In genomic region chr15:63277044-63277892, GRCh38 we compare ENCODE assay signal across 1 cellular context.
A peak's percentile ranks its signal among the peaks of the same experiment; 100 is the strongest.
TF ChIP-seq lines count a peak whose summit lies in the region.

Gene APH1B, plus strand, starts transcription at chr15:63277605. Its CDS starts 19 bp downstream, at chr15:63277624.

TF ChIP-seq in GM12878, 131 proteins besides CTCF, POLR2A, EP300 and RAD21 (continued from another document and continues in another):
- no peak for TF ChIP-seq EZH2 (IDR thresholded peaks at IDR 0.05; ENCODE audit: borderline replicate concordance, control insufficient read depth, low read depth, low read length)
- TF ChIP-seq TCF12 (IDR thresholded peaks at IDR 0.05; ENCODE audit: low read depth, low read length): no peak
- no peak for TF ChIP-seq SP1 (IDR thresholded peaks at IDR 0.05; ENCODE audit: low read depth, low read length)
- TF ChIP-seq FOS (IDR thresholded peaks at IDR 0.05; ENCODE audit: borderline replicate concordance, extremely low read depth, insufficient read length): no peak
- no peak for TF ChIP-seq KLF5 (IDR thresholded peaks at IDR 0.05; ENCODE audit: partially characterized antibody)
- TF ChIP-seq ZNF217 (IDR thresholded peaks at IDR 0.05): no peak
- peak; percentile 44 for TF ChIP-seq LARP7 (IDR thresholded peaks at IDR 0.05)
- no peak for TF ChIP-seq JUNB (IDR thresholded peaks at IDR 0.05)
- no peak for TF ChIP-seq MYC (IDR thresholded peaks at IDR 0.05; ENCODE audit: insufficient read depth, insufficient read length, insufficient replicate concordance, low read length, severe bottlenecking)
- TF ChIP-seq RAD51 (IDR thresholded peaks at IDR 0.05): no peak
- TF ChIP-seq IKZF1 (conservative IDR thresholded peaks at IDR 0.05): peak; percentile 22; the same call in 1 of the 2 replicates
- TF ChIP-seq NRF1 (conservative IDR thresholded peaks at IDR 0.05; ENCODE audit: low read depth, low read length): no peak
- TF ChIP-seq ZZZ3 (IDR thresholded peaks at IDR 0.05; ENCODE audit: control insufficient read depth, insufficient read length, low read depth): no peak
- no peak for TF ChIP-seq MAX (IDR thresholded peaks at IDR 0.05; ENCODE audit: low read depth, low read length)
- no peak for TF ChIP-seq SKIL (IDR thresholded peaks at IDR 0.05; ENCODE audit: low read depth, poor library complexity, severe bottlenecking)
- TF ChIP-seq HDAC2 (IDR thresholded peaks at IDR 0.05): no peak
- TF ChIP-seq SUPT20H (IDR thresholded peaks at IDR 0.05; ENCODE audit: borderline replicate concordance, control insufficient read depth, low read depth, low read length): no peak
- TF ChIP-seq TBL1XR1 (IDR thresholded peaks at IDR 0.05; ENCODE audit: low read depth, low read length): no peak
- TF ChIP-seq MEF2A (IDR thresholded peaks at IDR 0.05; ENCODE audit: insufficient read depth, low read depth, low read length): no peak
- TF ChIP-seq HSF1 (IDR thresholded peaks at IDR 0.05; ENCODE audit: low read depth, low read length): no peak
- TF ChIP-seq RFX5 (IDR thresholded peaks at IDR 0.05; ENCODE audit: low read depth, low read length): no peak
- peak in 1 of 2 experiments; percentile 20; a peak in 2 of 4 replicates for TF ChIP-seq BHLHE40 (IDR thresholded peaks at IDR 0.05; ENCODE audit: borderline replicate concordance in 1 of 2, low read depth in 2 of 2, low read length in 1 of 2)
- peak; percentile 32; the same call in 1 of the 2 replicates for TF ChIP-seq DPF2 (IDR thresholded peaks at IDR 0.05)
- TF ChIP-seq IRF5 (IDR thresholded peaks at IDR 0.05; ENCODE audit: borderline replicate concordance): no peak
- no peak for TF ChIP-seq MEF2B (IDR thresholded peaks at IDR 0.05; ENCODE audit: partially characterized antibody, poor library complexity, severe bottlenecking)
- no peak for TF ChIP-seq REST (IDR thresholded peaks at IDR 0.05; ENCODE audit: low read depth, low read length)
- TF ChIP-seq E4F1 (IDR thresholded peaks at IDR 0.05; ENCODE audit: borderline replicate concordance, partially characterized antibody): no peak
- no peak for TF ChIP-seq RCOR1 (conservative IDR thresholded peaks at IDR 0.05; ENCODE audit: low read depth, low read length)
- no peak for TF ChIP-seq TARDBP (IDR thresholded peaks at IDR 0.05; ENCODE audit: borderline replicate concordance)
- no peak for TF ChIP-seq STAT1 (conservative IDR thresholded peaks at IDR 0.05)
- no peak for TF ChIP-seq MXI1 (IDR thresholded peaks at IDR 0.05; ENCODE audit: low read depth, low read length)
- no peak for TF ChIP-seq ATF7 (IDR thresholded peaks at IDR 0.05; ENCODE audit: low read depth)
- peak; percentile 61 for TF ChIP-seq RUNX3 (IDR thresholded peaks at IDR 0.05; ENCODE audit: low read length)
- no peak for TF ChIP-seq ZBTB33 (IDR thresholded peaks at IDR 0.05)
- no peak for TF ChIP-seq ZNF622 (IDR thresholded peaks at IDR 0.05)
- TF ChIP-seq CBFB (IDR thresholded peaks at IDR 0.05; ENCODE audit: low read depth): no peak
- no peak for TF ChIP-seq CEBPZ (IDR thresholded peaks at IDR 0.05; ENCODE audit: low read depth, low read length)
- TF ChIP-seq SMARCA5 (IDR thresholded peaks at IDR 0.05): peak; percentile 36; the same call in 1 of the 2 replicates
- no peak for TF ChIP-seq BMI1 (IDR thresholded peaks at IDR 0.05; ENCODE audit: borderline replicate concordance)
- TF ChIP-seq SMAD1 (IDR thresholded peaks at IDR 0.05; ENCODE audit: low read depth, partially characterized antibody): no peak
- TF ChIP-seq SREBF2 (IDR thresholded peaks at IDR 0.05; ENCODE audit: low read length): no peak
- TF ChIP-seq SUZ12 (IDR thresholded peaks at IDR 0.05; ENCODE audit: unreplicated experiment): no peak
- no peak; the same call in 1 of the 2 replicates for TF ChIP-seq TAF1 (IDR thresholded peaks at IDR 0.05; ENCODE audit: borderline replicate concordance, low read depth, low read length)
- peak in 1 of 2 experiments; percentile 66; a peak in 1 of 3 replicates for TF ChIP-seq EGR1 (IDR thresholded peaks at IDR 0.05; ENCODE audit: borderline replicate concordance in 1 of 2, low read depth in 2 of 2, low read length in 2 of 2)
- no peak for TF ChIP-seq PAX8 (IDR thresholded peaks at IDR 0.05)
- no peak for TF ChIP-seq ETV6 (conservative IDR thresholded peaks at IDR 0.05 in 1 of 2, IDR thresholded peaks at IDR 0.05 in 1 of 2; ENCODE audit: borderline replicate concordance in 1 of 2, low read depth in 1 of 2)
- no peak; the same call in 1 of the 2 replicates for TF ChIP-seq RB1 (IDR thresholded peaks at IDR 0.05; ENCODE audit: borderline replicate concordance)
- no peak for TF ChIP-seq MLLT1 (IDR thresholded peaks at IDR 0.05)
- no peak for TF ChIP-seq RBBP5 (conservative IDR thresholded peaks at IDR 0.05)
- no peak for TF ChIP-seq FOXK2 (IDR thresholded peaks at IDR 0.05)
